ENCODE assay signal across 21 cellular contexts in genomic region chr4:117429061-117429460, GRCh38.
DNase-seq lines count a peak whose midpoint lies in the region; ATAC-seq and TF ChIP-seq lines count a peak whose summit lies in the region.
"Had no signal": no experiment of that assay in that cellular context is flagged by ENCODE, and none has a peak within 500 bp of the region (broad histone marks: within the 10 kb centered on the region; RNA-seq: fewer than 3 reads in every experiment).

No MANE protein-coding gene starts in this region.

- no peaks in the 10 kb centered on the region for H3K4me1 Mint-ChIP-seq in glutamatergic neuron (ENCODE audit: low read depth, unreplicated experiment)
- no peaks in the 10 kb centered on the region for H3K4me1 Mint-ChIP-seq in CD8-positive, alpha-beta memory T cell
- no peaks in the 10 kb centered on the region for H3K4me1 Mint-ChIP-seq in activated CD8-positive, alpha-beta memory T cell treated with anti-CD3 and anti-CD28 coated beads, Interleukin-2, amount 10 ng/mL, durations not matched to agents 7 days and 5 days
- H3K4me1 Mint-ChIP-seq: activated CD4-positive, alpha-beta memory T cell treated with anti-CD3 and anti-CD28 coated beads, Interleukin-2, amount 10 ng/mL, durations not matched to agents 7 days and 5 days had no signal

- DNase-seq in DMS53 (lab: John Stamatoyannopoulos, UW), result peak; percentile 3
- no peak for DNase-seq in DMS53 treated with DMSO at 0.1 percent for 48 hours (lab: John Stamatoyannopoulos, UW; ENCODE audit: unreplicated experiment)
- peak; percentile 14 for DNase-seq in NB4 (ENCODE audit: low read depth)
- peak; percentile 20 for DNase-seq in glutamatergic neuron
- no peak for DNase-seq in NCI-H2171 treated with DMSO at 0.1 percent for 48 hours (lab: John Stamatoyannopoulos, UW)
- DNase-seq in CD8-positive, alpha-beta memory T cell, result no peak
- no peak for DNase-seq in activated CD8-positive, alpha-beta memory T cell treated with anti-CD3 and anti-CD28 coated beads, Interleukin-2, amount 10 ng/mL, durations not matched to agents 7 days and 5 days
- DNase-seq: 8988T; activated CD4-positive, alpha-beta memory T cell treated with anti-CD3 and anti-CD28 coated beads, Interleukin-2, amount 10 ng/mL, durations not matched to agents 7 days and 5 days; DMS79 treated with DMSO at 0.1 percent for 48 hours; left cardiac atrium; NCI-H2029 treated with DMSO at 0.1 percent for 48 hours; NCI-H69; nucleus accumbens; stimulated activated CD4-positive, alpha-beta T cell treated with anti-CD3 and anti-CD28 coated beads, Interleukin-2, amount 100 ng/mL, for 48 hours; stimulated activated CD8-positive, alpha-beta memory T cell treated with anti-CD3 and anti-CD28 coated beads, Interleukin-4, amount 100 ng/mL, for 48 hours; tibial artery had no signal

- H3K4me1 ChIP-seq in CD8-positive, alpha-beta memory T cell (ENCODE audit: insufficient read depth, low read length), result no peaks in the 10 kb centered on the region
- H3K4me1 ChIP-seq: right lobe of liver, tibial artery had no signal

- no peaks in the 10 kb centered on the region for H3K27me3 ChIP-seq in CD8-positive, alpha-beta memory T cell (ENCODE audit: insufficient read depth, low read length, poor library complexity, severe bottlenecking)
- H3K27me3 ChIP-seq: hepatocyte, right lobe of liver, tibial artery had no signal

- CTCF ChIA-PET in CD8-positive, alpha-beta memory T cell (lab: Charles Lee), result no interaction called here
- CTCF ChIA-PET in activated CD8-positive, alpha-beta memory T cell treated with anti-CD3 and anti-CD28 coated beads, Interleukin-2, amount 10 ng/mL, durations not matched to agents 7 days and 5 days (lab: Charles Lee), result no interaction called here

- TF ChIP-seq CTCF in NB4 (IDR thresholded peaks at IDR 0.05; ENCODE audit: low read depth, low read length) (no peak), glutamatergic neuron (IDR thresholded peaks at IDR 0.05; ENCODE audit: partially characterized antibody, unreplicated experiment) (no peak)

- no peak overlapping the region for H3K4me3 ChIP-seq in NB4 (ENCODE audit: low read depth, low read length)
- no peak overlapping the region for H3K4me3 ChIP-seq in CD8-positive, alpha-beta memory T cell (ENCODE audit: low read length)
- H3K4me3 ChIP-seq: hepatocyte, right lobe of liver, tibial artery had no signal

- peaks cover 3% of the 10 kb centered on the region for H3K36me3 Mint-ChIP-seq in glutamatergic neuron (ENCODE audit: unreplicated experiment)
- H3K36me3 Mint-ChIP-seq in CD8-positive, alpha-beta memory T cell, result no peaks in the 10 kb centered on the region
- H3K36me3 Mint-ChIP-seq in activated CD8-positive, alpha-beta memory T cell treated with anti-CD3 and anti-CD28 coated beads, Interleukin-2, amount 10 ng/mL, durations not matched to agents 7 days and 5 days, result no peaks in the 10 kb centered on the region

- H3K36me3 ChIP-seq in CD8-positive, alpha-beta memory T cell (ENCODE audit: insufficient read depth, low read length), result no peaks in the 10 kb centered on the region
- H3K36me3 ChIP-seq: right lobe of liver, tibial artery had no signal

- no peak for ATAC-seq in activated CD8-positive, alpha-beta memory T cell treated with anti-CD3 and anti-CD28 coated beads, Interleukin-2, amount 10 ng/mL, durations not matched to agents 7 days and 5 days
- ATAC-seq: left cardiac atrium had no signal

- no peaks in the 10 kb centered on the region for H3K9me3 Mint-ChIP-seq in glutamatergic neuron (ENCODE audit: unreplicated experiment)
- peaks cover 0 to 10% (median 0%) of the 10 kb centered on the region in 5 donors for H3K9me3 Mint-ChIP-seq in CD8-positive, alpha-beta memory T cell
- H3K9me3 Mint-ChIP-seq in activated CD8-positive, alpha-beta memory T cell treated with anti-CD3 and anti-CD28 coated beads, Interleukin-2, amount 10 ng/mL, durations not matched to agents 7 days and 5 days (ENCODE audit: low read depth), result no peaks in the 10 kb centered on the region
- H3K9me3 Mint-ChIP-seq: activated T-helper 1 cell treated with anti-CD3 and anti-CD28 coated beads, Interleukin-12 subunit alpha, Interleukin-12 subunit beta, Interleukin-2, Interleukin-4 antibody, amounts not matched to agents 30 ng/mL and 10 ng/mL and 1 ng/mL, durations not matched to agents 14 hours and 24 hours and 36 hours had no signal

- H3K27ac ChIP-seq in temporal lobe (ENCODE audit: low read depth, low read length), result peak overlapping the region; percentile 36
- no peak overlapping the region for H3K27ac ChIP-seq in CD8-positive, alpha-beta memory T cell (ENCODE audit: low read depth, low read length)
- H3K27ac ChIP-seq: hepatocyte, right lobe of liver, tibial artery had no signal

- POLR2A ChIA-PET in CD8-positive, alpha-beta memory T cell (lab: Charles Lee), result no interaction called here

- no peak for TF ChIP-seq POLR2A in NB4 (IDR thresholded peaks at IDR 0.05; ENCODE audit: extremely low read depth, insufficient read length)

- H3K4me3 Mint-ChIP-seq in glutamatergic neuron (ENCODE audit: unreplicated experiment), result no peak overlapping the region
- no peak overlapping the region for H3K4me3 Mint-ChIP-seq in CD8-positive, alpha-beta memory T cell
- H3K4me3 Mint-ChIP-seq in activated CD8-positive, alpha-beta memory T cell treated with anti-CD3 and anti-CD28 coated beads, Interleukin-2, amount 10 ng/mL, durations not matched to agents 7 days and 5 days, result no peak overlapping the region
- H3K4me3 Mint-ChIP-seq: activated CD4-positive, alpha-beta memory T cell treated with anti-CD3 and anti-CD28 coated beads, Interleukin-2, amount 10 ng/mL, durations not matched to agents 7 days and 5 days; activated T-helper 1 cell treated with anti-CD3 and anti-CD28 coated beads, Interleukin-12 subunit alpha, Interleukin-12 subunit beta, Interleukin-2, Interleukin-4 antibody, amounts not matched to agents 30 ng/mL and 10 ng/mL and 1 ng/mL, durations not matched to agents 14 hours and 24 hours and 36 hours had no signal

- no peak overlapping the region for H3K27ac Mint-ChIP-seq in glutamatergic neuron (ENCODE audit: unreplicated experiment)
- no peak overlapping the region for H3K27ac Mint-ChIP-seq in CD8-positive, alpha-beta memory T cell
- H3K27ac Mint-ChIP-seq in activated CD8-positive, alpha-beta memory T cell treated with anti-CD3 and anti-CD28 coated beads, Interleukin-2, amount 10 ng/mL, durations not matched to agents 7 days and 5 days, result no peak overlapping the region
- H3K27ac Mint-ChIP-seq: activated CD4-positive, alpha-beta memory T cell treated with anti-CD3 and anti-CD28 coated beads, Interleukin-2, amount 10 ng/mL, durations not matched to agents 7 days and 5 days; activated T-helper 1 cell treated with anti-CD3 and anti-CD28 coated beads, Interleukin-12 subunit alpha, Interleukin-12 subunit beta, Interleukin-2, Interleukin-4 antibody, amounts not matched to agents 30 ng/mL and 10 ng/mL and 1 ng/mL, durations not matched to agents 14 hours and 24 hours and 36 hours had no signal

- H3K27me3 Mint-ChIP-seq in glutamatergic neuron (ENCODE audit: unreplicated experiment), result peaks cover 2% of the 10 kb centered on the region
- H3K27me3 Mint-ChIP-seq in CD8-positive, alpha-beta memory T cell, result no peaks in the 10 kb centered on the region
- no peaks in the 10 kb centered on the region for H3K27me3 Mint-ChIP-seq in activated CD8-positive, alpha-beta memory T cell treated with anti-CD3 and anti-CD28 coated beads, Interleukin-2, amount 10 ng/mL, durations not matched to agents 7 days and 5 days
- H3K27me3 Mint-ChIP-seq: activated CD4-positive, alpha-beta memory T cell treated with anti-CD3 and anti-CD28 coated beads, Interleukin-2, amount 10 ng/mL, durations not matched to agents 7 days and 5 days had no signal

- no peaks in the 10 kb centered on the region for H3K9me3 ChIP-seq in CD8-positive, alpha-beta memory T cell (ENCODE audit: low read length)
- H3K9me3 ChIP-seq: right lobe of liver, tibial artery had no signal

Comparison
In these comparisons a context has a peak if more than half of its experiments do, and no peak if none do; other contexts are left out.
1. DNase-seq: peak in DMS53 (single experiment), NB4 (single experiment) and glutamatergic neuron (single experiment); none in DMS53 treated with DMSO at 0.1 percent for 48 hours (single experiment), NCI-H2171 treated with DMSO at 0.1 percent for 48 hours (single experiment), CD8-positive, alpha-beta memory T cell (0 of 5) and activated CD8-positive, alpha-beta memory T cell treated with anti-CD3 and anti-CD28 coated beads, Interleukin-2, amount 10 ng/mL, durations not matched to agents 7 days and 5 days (single experiment).